In genomic region chr9:70410368-70410767, GRCh38 we compare ENCODE assay signal across 9 cellular contexts. TPM values are rescaled to one million over a fixed set of nuclear protein-coding genes. Genes with fewer than 3 reads are reported as not detected.
A peak's percentile ranks its signal among the peaks of the same experiment; 100 is the strongest.
DNase-seq lines count a peak whose midpoint lies in the region; ATAC-seq and FAIRE-seq lines count a peak whose summit lies in the region.
"Had no signal": no experiment of that assay in that cellular context is flagged by ENCODE, and none has a peak within 500 bp of the region (broad histone marks: within the 10 kb centered on the region; RNA-seq: fewer than 3 reads in every experiment).

No MANE protein-coding gene starts in this region.

- peak overlapping the region; percentile 97 for H3K4me3 Mint-ChIP-seq in activated CD4-positive, alpha-beta memory T cell treated with anti-CD3 and anti-CD28 coated beads for 36 hours

- intact Hi-C loops in activated CD4-positive, alpha-beta memory T cell treated with anti-CD3 and anti-CD28 coated beads for 36 hours (cut with micrococcal nuclease), result loop anchor here (2.0 to 10.0 kb wide), 6 partner anchors 57 to 1954 kb away; partner anchors contain the start of genes CEMIP2, SMC5 and ZFAND5

- H3K9me3 ChIP-seq in subcutaneous abdominal adipose tissue (ENCODE audit: control insufficient read depth in 5 of 5, low read length in 5 of 5), result no peaks in the 10 kb centered on the region

- H3K36me3 ChIP-seq in subcutaneous abdominal adipose tissue (ENCODE audit: control insufficient read depth in 5 of 5, insufficient read depth in 5 of 5, low read length in 5 of 5), result peaks cover 0 to 6% (median 3%) of the 10 kb centered on the region in 5 donors

- H3K4me3 ChIP-seq in subcutaneous abdominal adipose tissue (ENCODE audit: low read depth in 1 of 5, low read length in 5 of 5), result peak overlapping the region; percentile 84 to 100 (median 98)

- no peak for FAIRE-seq in frontal cortex (lab: Jason Lieb, UNC)

- H3K4me1 ChIP-seq in subcutaneous abdominal adipose tissue (ENCODE audit: control insufficient read depth in 5 of 5, insufficient read depth in 5 of 5, low read length in 5 of 5), result peaks cover 20 to 74% (median 66%) of the 10 kb centered on the region in 5 donors

- peak overlapping the region in 4 of 5 donors; percentile 88 to 100 (median 98) for H3K9ac ChIP-seq in subcutaneous abdominal adipose tissue (ENCODE audit: low read length in 5 of 5)

- peaks cover 19% of the 10 kb centered on the region for H3K36me3 Mint-ChIP-seq in activated CD4-positive, alpha-beta memory T cell treated with anti-CD3 and anti-CD28 coated beads for 36 hours

- H3K27ac ChIP-seq in subcutaneous abdominal adipose tissue (ENCODE audit: low read depth, low read length), result peak overlapping the region; percentile 91
- H3K27ac ChIP-seq: HL-60 had no signal

- POLR2A ChIA-PET in activated CD4-positive, alpha-beta memory T cell treated with anti-CD3 and anti-CD28 coated beads for 36 hours (lab: Charles Lee), result interaction anchor here (1.0 to 3.7 kb wide), 7 partner anchors 10 to 154 kb away, joined by 3 to 47 read pairs (median 5); no protein-coding TSS in a partner anchor

- no peaks in the 10 kb centered on the region for H3K27me3 ChIP-seq in subcutaneous abdominal adipose tissue (ENCODE audit: control insufficient read depth in 5 of 5, insufficient read depth in 4 of 5, low read length in 5 of 5)

- peak overlapping the region; percentile 100 for H3K27ac Mint-ChIP-seq in activated CD4-positive, alpha-beta memory T cell treated with anti-CD3 and anti-CD28 coated beads for 36 hours

- ATAC-seq in HG02973 (IDR thresholded peaks at IDR 0.05; ENCODE audit: unreplicated experiment) (no peak), HG03521 (IDR thresholded peaks at IDR 0.05; ENCODE audit: unreplicated experiment) (no peak)

- peaks cover 2% of the 10 kb centered on the region for H3K27me3 Mint-ChIP-seq in activated CD4-positive, alpha-beta memory T cell treated with anti-CD3 and anti-CD28 coated beads for 36 hours

- H3K4me1 Mint-ChIP-seq in activated CD4-positive, alpha-beta memory T cell treated with anti-CD3 and anti-CD28 coated beads for 36 hours (ENCODE audit: low read depth), result peaks cover 63% of the 10 kb centered on the region

- H3K9me3 Mint-ChIP-seq in activated CD4-positive, alpha-beta memory T cell treated with anti-CD3 and anti-CD28 coated beads for 36 hours, result no peaks in the 10 kb centered on the region

- CTCF ChIA-PET in activated CD4-positive, alpha-beta memory T cell treated with anti-CD3 and anti-CD28 coated beads for 36 hours (lab: Charles Lee), result interaction anchor here (1.0 to 1.9 kb wide), 4 partner anchors 9 to 70 kb away, joined by 3 to 9 read pairs (median 4); no protein-coding TSS in a partner anchor

- DNase-seq in NCI-H82 (lab: John Stamatoyannopoulos, UW), result peak; percentile 29
- DNase-seq in NCI-H82 treated with DMSO at 0.1 percent for 48 hours (lab: John Stamatoyannopoulos, UW; ENCODE audit: unreplicated experiment), result no peak
- no peak for DNase-seq in activated CD4-positive, alpha-beta memory T cell treated with anti-CD3 and anti-CD28 coated beads for 36 hours
- peak; percentile 35 for DNase-seq in glomerular visceral epithelial cell (ENCODE audit: extremely low spot score)
- no peak for DNase-seq in frontal cortex (ENCODE audit: low spot score in 2 of 2)

RNA-seq across cellular contexts. Expression of gene KLF9, which starts 4.1 kb away (rescaled TPM):
- total RNA-seq in activated CD4-positive, alpha-beta memory T cell treated with anti-CD3 and anti-CD28 coated beads for 36 hours, result 10 to 100 TPM; 23.7 to 24.5 TPM
- total RNA-seq in frontal cortex, result 9.8 TPM

Comparison
In these comparisons a context has a peak if more than half of its experiments do, and no peak if none do; other contexts are left out.
1. DNase-seq: peak in NCI-H82 (single experiment) and glomerular visceral epithelial cell (single experiment); none in NCI-H82 treated with DMSO at 0.1 percent for 48 hours (single experiment), activated CD4-positive, alpha-beta memory T cell treated with anti-CD3 and anti-CD28 coated beads for 36 hours (single experiment) and frontal cortex (0 of 2).